23 cellular contexts compared by ENCODE assay signal in genomic region chr10:60952846-60953220, GRCh38. TPM values are rescaled to one million over a fixed set of nuclear protein-coding genes. Genes with fewer than 3 reads are reported as not detected.
"Had no signal": no experiment of that assay in that cellular context is flagged by ENCODE, and none has a peak within 500 bp of the region (broad histone marks: within the 10 kb centered on the region; RNA-seq: fewer than 3 reads in every experiment).

No MANE protein-coding gene starts in this region.

- ATAC-seq: esophagus mucosa; gastrocnemius medialis; heart right ventricle; lower lobe of right lung; naive thymus-derived CD4-positive, alpha-beta T cell; psoas muscle; stimulated activated naive B cell treated with anti-CD40 and anti-IgM and Interleukin-4, amounts not matched to agents 10 μg/mL and 1 μg/mL and 100 μg/mL, for 72 hours; stimulated activated naive CD8-positive, alpha-beta T cell treated with anti-CD3 and anti-CD28 coated beads, Interleukin-15, amount 100 ng/mL, for 72 hours; upper lobe of right lung had no signal

- H3K9me3 ChIP-seq: gastrocnemius medialis, heart right ventricle, left ventricle myocardium inferior, lower lobe of right lung, psoas muscle, right lobe of liver, testis, tibial nerve, upper lobe of right lung, vagina had no signal

- H3K4me1 Mint-ChIP-seq: nephron progenitor cell; stimulated activated naive CD8-positive, alpha-beta T cell treated with anti-CD3 and anti-CD28 coated beads, Interleukin-15, amount 100 ng/mL, for 72 hours had no signal

- H3K27ac Mint-ChIP-seq: naive thymus-derived CD4-positive, alpha-beta T cell; nephron progenitor cell; stimulated activated naive B cell treated with anti-CD40 and anti-IgM and Interleukin-4, amounts not matched to agents 10 μg/mL and 1 μg/mL and 100 μg/mL, for 72 hours; stimulated activated naive CD8-positive, alpha-beta T cell treated with anti-CD3 and anti-CD28 coated beads, Interleukin-15, amount 100 ng/mL, for 72 hours had no signal

- H3K27me3 Mint-ChIP-seq: stimulated activated naive B cell treated with anti-CD40 and anti-IgM and Interleukin-4, amounts not matched to agents 10 μg/mL and 1 μg/mL and 100 μg/mL, for 72 hours had no signal

- H3K36me3 ChIP-seq: gastrocnemius medialis, heart right ventricle, left ventricle myocardium inferior, lower lobe of right lung, right lobe of liver, tibial nerve, upper lobe of right lung, vagina had no signal

- FAIRE-seq: keratinocyte had no signal

- H3K36me3 Mint-ChIP-seq: naive thymus-derived CD4-positive, alpha-beta T cell; stimulated activated naive B cell treated with anti-CD40 and anti-IgM and Interleukin-4, amounts not matched to agents 10 μg/mL and 1 μg/mL and 100 μg/mL, for 72 hours had no signal

- H3K27ac ChIP-seq: coronary artery, dorsolateral prefrontal cortex, gastrocnemius medialis, heart right ventricle, left ventricle myocardium inferior, lower lobe of right lung, psoas muscle, right lobe of liver, testis, tibial nerve, upper lobe of right lung, vagina had no signal

- H3K4me3 Mint-ChIP-seq: naive thymus-derived CD4-positive, alpha-beta T cell; nephron progenitor cell; stimulated activated naive B cell treated with anti-CD40 and anti-IgM and Interleukin-4, amounts not matched to agents 10 μg/mL and 1 μg/mL and 100 μg/mL, for 72 hours; stimulated activated naive CD8-positive, alpha-beta T cell treated with anti-CD3 and anti-CD28 coated beads, Interleukin-15, amount 100 ng/mL, for 72 hours had no signal

- H3K4me3 ChIP-seq: coronary artery, dorsolateral prefrontal cortex, gastrocnemius medialis, heart right ventricle, left ventricle myocardium inferior, lower lobe of right lung, psoas muscle, right lobe of liver, testis, tibial nerve, upper lobe of right lung, vagina had no signal

- H3K9me3 Mint-ChIP-seq: nephron progenitor cell; stimulated activated naive B cell treated with anti-CD40 and anti-IgM and Interleukin-4, amounts not matched to agents 10 μg/mL and 1 μg/mL and 100 μg/mL, for 72 hours; stimulated activated naive CD8-positive, alpha-beta T cell treated with anti-CD3 and anti-CD28 coated beads, Interleukin-15, amount 100 ng/mL, for 72 hours had no signal

- DNase-seq: dorsolateral prefrontal cortex; effector CD8-positive, alpha-beta T cell; gastrocnemius medialis; heart right ventricle; left ventricle myocardium inferior; lower lobe of right lung; mesendoderm; naive thymus-derived CD4-positive, alpha-beta T cell; nephron progenitor cell; psoas muscle; retina; right lobe of liver; stimulated activated CD4-positive, alpha-beta T cell treated with anti-CD3 and anti-CD28 coated beads, Interleukin-2, amount 100 ng/mL, for 24 hours; stimulated activated CD4-positive, alpha-beta T cell treated with anti-CD3 and anti-CD28 coated beads, Interleukin-4, amount 100 ng/mL, for 4 hours; stimulated activated naive B cell treated with anti-CD40 and anti-IgM and Interleukin-4, amounts not matched to agents 10 μg/mL and 1 μg/mL and 100 μg/mL, for 72 hours; stimulated activated naive CD8-positive, alpha-beta T cell treated with anti-CD3 and anti-CD28 coated beads, Interleukin-15, amount 100 ng/mL, for 72 hours; testis; upper lobe of right lung had no signal

- H3K27me3 ChIP-seq: dorsolateral prefrontal cortex, gastrocnemius medialis, heart right ventricle, right lobe of liver, testis, tibial nerve, upper lobe of right lung, vagina had no signal

- H3K4me1 ChIP-seq: gastrocnemius medialis, lower lobe of right lung, psoas muscle, right lobe of liver, tibial nerve, upper lobe of right lung, vagina had no signal

RNA-seq across cellular contexts. Expression of gene RHOBTB1, which starts 8.8 kb away (rescaled TPM):
- polyA plus RNA-seq: naive thymus-derived CD4-positive, alpha-beta T cell had no signal
